ENCODE assay signal across 1 cellular context in the genomic region with DNA sequence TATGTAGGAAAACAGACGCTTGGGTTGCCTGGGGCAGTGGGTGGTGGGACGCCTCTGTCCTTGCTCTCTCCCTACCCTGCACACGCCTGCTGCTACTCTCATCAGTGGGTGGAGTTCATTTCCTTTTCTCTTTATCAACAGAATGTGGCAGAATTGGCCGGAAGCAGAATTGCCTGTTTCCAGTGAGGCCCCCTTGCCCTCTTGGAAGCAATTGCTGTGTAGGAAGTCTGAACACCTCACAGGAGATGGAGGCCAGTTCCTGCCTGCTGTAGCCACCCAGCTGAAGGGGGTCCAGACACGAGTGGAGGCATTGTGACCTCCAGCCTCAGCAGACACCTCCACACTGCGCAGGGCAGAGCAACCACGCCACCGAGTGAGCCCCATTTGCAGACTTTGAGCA.
TF ChIP-seq lines count a peak whose summit lies in the region.

No MANE protein-coding gene starts in this region.

TF ChIP-seq in IMR-90, 13 proteins besides CTCF, POLR2A, EP300 and RAD21 (continued from another document):
- TF ChIP-seq, protein P1, sequence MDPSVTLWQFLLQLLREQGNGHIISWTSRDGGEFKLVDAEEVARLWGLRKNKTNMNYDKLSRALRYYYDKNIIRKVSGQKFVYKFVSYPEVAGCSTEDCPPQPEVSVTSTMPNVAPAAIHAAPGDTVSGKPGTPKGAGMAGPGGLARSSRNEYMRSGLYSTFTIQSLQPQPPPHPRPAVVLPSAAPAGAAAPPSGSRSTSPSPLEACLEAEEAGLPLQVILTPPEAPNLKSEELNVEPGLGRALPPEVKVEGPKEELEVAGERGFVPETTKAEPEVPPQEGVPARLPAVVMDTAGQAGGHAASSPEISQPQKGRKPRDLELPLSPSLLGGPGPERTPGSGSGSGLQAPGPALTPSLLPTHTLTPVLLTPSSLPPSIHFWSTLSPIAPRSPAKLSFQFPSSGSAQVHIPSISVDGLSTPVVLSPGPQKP (IDR thresholded peaks at IDR 0.05; ENCODE audit: borderline replicate concordance, low read depth, low read length) = no peak
- no peak for TF ChIP-seq BHLHE40 (IDR thresholded peaks at IDR 0.05; ENCODE audit: low read depth, low read length)
- TF ChIP-seq, protein P2, sequence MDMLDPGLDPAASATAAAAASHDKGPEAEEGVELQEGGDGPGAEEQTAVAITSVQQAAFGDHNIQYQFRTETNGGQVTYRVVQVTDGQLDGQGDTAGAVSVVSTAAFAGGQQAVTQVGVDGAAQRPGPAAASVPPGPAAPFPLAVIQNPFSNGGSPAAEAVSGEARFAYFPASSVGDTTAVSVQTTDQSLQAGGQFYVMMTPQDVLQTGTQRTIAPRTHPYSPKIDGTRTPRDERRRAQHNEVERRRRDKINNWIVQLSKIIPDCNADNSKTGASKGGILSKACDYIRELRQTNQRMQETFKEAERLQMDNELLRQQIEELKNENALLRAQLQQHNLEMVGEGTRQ (IDR thresholded peaks at IDR 0.05; ENCODE audit: low read depth, low read length) = no peak
- TF ChIP-seq CEBPB (IDR thresholded peaks at IDR 0.05; ENCODE audit: low read depth, low read length) = no peak
- no peak for TF ChIP-seq RCOR1 (IDR thresholded peaks at IDR 0.05; ENCODE audit: insufficient replicate concordance, low read length)
- no peak for TF ChIP-seq RFX5 (IDR thresholded peaks at IDR 0.05; ENCODE audit: low read depth, low read length)
- TF ChIP-seq NFE2L2 (IDR thresholded peaks at IDR 0.05; ENCODE audit: low read depth, low read length) = no peak
- TF ChIP-seq MAFK (IDR thresholded peaks at IDR 0.05; ENCODE audit: low read depth, low read length) = no peak
- TF ChIP-seq CHD1 (IDR thresholded peaks at IDR 0.05; ENCODE audit: low read depth, low read length) = no peak
